In genomic region chr3:128328546-128329458, GRCh38 we compare ENCODE assay signal across 19 cellular contexts.
A peak's percentile ranks its signal among the peaks of the same experiment; 100 is the strongest.
DNase-seq lines count a peak whose midpoint lies in the region; ATAC-seq, FAIRE-seq and TF ChIP-seq lines count a peak whose summit lies in the region.
"Had no signal": no experiment of that assay in that cellular context is flagged by ENCODE, and none has a peak within 500 bp of the region (broad histone marks: within the 10 kb centered on the region; RNA-seq: fewer than 3 reads in every experiment).

No MANE protein-coding gene starts in this region.

- H4K20me1 ChIP-seq in HepG2 (ENCODE audit: insufficient read depth, low read length) = no peaks in the 10 kb centered on the region

- peaks cover 0 to 12% (median 6%) of the 10 kb centered on the region in 4 donors for H3K4me1 ChIP-seq in right lobe of liver
- peaks cover 17% of the 10 kb centered on the region for H3K4me1 ChIP-seq in HepG2 (ENCODE audit: insufficient read depth, low read length)
- H3K4me1 ChIP-seq in adrenal gland (replicated peaks in 1 of 2) = peaks cover 7 to 14% of the 10 kb centered on the region in 2 donors
- peaks cover 3 to 4% of the 10 kb centered on the region in 2 donors for H3K4me1 ChIP-seq in neuronal stem cell (ENCODE audit: control insufficient read depth in 2 of 2, insufficient read depth in 1 of 2, low read depth in 1 of 2, low read length in 2 of 2)
- no peaks in the 10 kb centered on the region for H3K4me1 ChIP-seq in psoas muscle
- H3K4me1 ChIP-seq: HAP-1 had no signal

- no peak for TF ChIP-seq RAD21 in HepG2 (CRISPR knock-in tag; IDR thresholded peaks at IDR 0.05)

- no peak for FAIRE-seq in HepG2 (lab: Jason Lieb, UNC)
- FAIRE-seq: HTR-8/SVneo had no signal

- H3K36me3 Mint-ChIP-seq in stimulated activated naive B cell treated with anti-CD40 and anti-IgM and Interleukin-4, amounts not matched to agents 10 μg/mL and 1 μg/mL and 100 μg/mL, for 72 hours = peaks cover 10 to 23% of the 10 kb centered on the region in 2 donors

- no peak overlapping the region for H2BK5ac ChIP-seq in neuronal stem cell (ENCODE audit: low read length)

- CTCF ChIA-PET in HepG2 (lab: Yijun Ruan, JAX; ENCODE audit: low intra/inter-chr PET ratio, low total read pairs) = no interaction called here

- no peak overlapping the region for H2BK15ac ChIP-seq in neuronal stem cell (ENCODE audit: low read length)

- H3K36me3 ChIP-seq in right lobe of liver (no peaks in the 10 kb centered on the region), HepG2 (replicated peaks in 1 of 2; ENCODE audit: control insufficient read depth in 1 of 2, insufficient read depth in 2 of 2, low read length in 2 of 2) (peaks cover 0 to 1% of the 10 kb centered on the region in 2 experiments; a peak in 2 of 5 replicates), adrenal gland (replicated peaks in 1 of 2) (no peaks in the 10 kb centered on the region), neuronal stem cell (replicated peaks in 1 of 2; ENCODE audit: control insufficient read depth in 2 of 2, insufficient read depth in 2 of 2, low read length in 2 of 2) (no peaks in the 10 kb centered on the region), psoas muscle (ENCODE audit: insufficient read depth in 1 of 2, low read depth in 1 of 2) (no peaks in the 10 kb centered on the region)
- H3K36me3 ChIP-seq: HAP-1 had no signal

- no peak overlapping the region for H3K9ac ChIP-seq in HepG2 (ENCODE audit: insufficient read depth, low read depth, low read length)
- no peak overlapping the region for H3K9ac ChIP-seq in neuronal stem cell (ENCODE audit: low read depth, low read length, poor library complexity)

- POLR2A ChIA-PET in HepG2 (lab: Yijun Ruan, JAX) = no interaction called here

- ATAC-seq in right lobe of liver = no peak
- ATAC-seq in HepG2 = no peak
- no peak for ATAC-seq in psoas muscle
- ATAC-seq in stimulated activated naive B cell treated with anti-CD40 and anti-IgM and Interleukin-4, amounts not matched to agents 10 μg/mL and 1 μg/mL and 100 μg/mL, for 72 hours (replicated peaks) = no peak
- ATAC-seq: CD8-positive, alpha-beta T cell had no signal

- TF ChIP-seq EP300 in HepG2 (IDR thresholded peaks at IDR 0.05; ENCODE audit: low read depth in 2 of 2, low read length in 2 of 2) = no peak
- TF ChIP-seq EP300 in HepG2 (CRISPR knock-in tag; IDR thresholded peaks at IDR 0.05; ENCODE audit: borderline replicate concordance) = no peak

- TF ChIP-seq CTCF in right lobe of liver (IDR thresholded peaks at IDR 0.05) = no peak
- no peak for TF ChIP-seq CTCF in HepG2 (CRISPR knock-in tag; IDR thresholded peaks at IDR 0.05)
- TF ChIP-seq CTCF in adrenal gland (IDR thresholded peaks at IDR 0.05) = no peak
- TF ChIP-seq CTCF in psoas muscle (IDR thresholded peaks at IDR 0.05) = no peak

- H3K9me3 Mint-ChIP-seq in stimulated activated naive B cell treated with anti-CD40 and anti-IgM and Interleukin-4, amounts not matched to agents 10 μg/mL and 1 μg/mL and 100 μg/mL, for 72 hours = no peaks in the 10 kb centered on the region
- H3K9me3 Mint-ChIP-seq: CD8-positive, alpha-beta T cell had no signal

- H3K4me3 Mint-ChIP-seq in stimulated activated naive B cell treated with anti-CD40 and anti-IgM and Interleukin-4, amounts not matched to agents 10 μg/mL and 1 μg/mL and 100 μg/mL, for 72 hours = no peak overlapping the region
- H3K4me3 Mint-ChIP-seq: CD8-positive, alpha-beta T cell had no signal

- H3K9me3 ChIP-seq in right lobe of liver (no peaks in the 10 kb centered on the region), HepG2 (ENCODE audit: low read length) (no peaks in the 10 kb centered on the region), adrenal gland (replicated peaks in 1 of 3) (no peaks in the 10 kb centered on the region), neuronal stem cell (replicated peaks in 1 of 2; ENCODE audit: control insufficient read depth in 2 of 2, insufficient read depth in 1 of 2, low read depth in 1 of 2, low read length in 2 of 2) (no peaks in the 10 kb centered on the region), psoas muscle (no peaks in the 10 kb centered on the region)
- H3K9me3 ChIP-seq: HAP-1 had no signal

- no peaks in the 10 kb centered on the region for H3K27me3 Mint-ChIP-seq in stimulated activated naive B cell treated with anti-CD40 and anti-IgM and Interleukin-4, amounts not matched to agents 10 μg/mL and 1 μg/mL and 100 μg/mL, for 72 hours

- H3K4me2 ChIP-seq in HepG2 (ENCODE audit: low read depth, low read length) = no peak overlapping the region
- H3K4me2 ChIP-seq in neuronal stem cell (ENCODE audit: insufficient read depth, low read length, poor library complexity, severe bottlenecking) = no peak overlapping the region

- no peak overlapping the region for H2AFZ ChIP-seq in HepG2 (ENCODE audit: low read length)
- H2AFZ ChIP-seq in neuronal stem cell (ENCODE audit: low read length) = no peak overlapping the region

- no peak overlapping the region for H2BK12ac ChIP-seq in neuronal stem cell (ENCODE audit: low read length)

- H2AK5ac ChIP-seq in neuronal stem cell (ENCODE audit: low read depth, low read length) = peak overlapping the region; percentile 3

- intact Hi-C loops in right lobe of liver (cut with DNase I) = no loop called here
- intact Hi-C loops in HepG2 (cut with micrococcal nuclease; ENCODE audit: unreplicated experiment) = no loop called here
- intact Hi-C loops in adrenal gland (cut with DNase I) = loop anchor here in 1 of 2 donors (10.0 kb wide), 1 partner anchor 154 kb away; no protein-coding TSS in a partner anchor
- intact Hi-C loops in psoas muscle (cut with DNase I) = loop anchor here in 1 of 2 donors (10.0 kb wide), 1 partner anchor 234 kb away; no protein-coding TSS in a partner anchor

- in situ Hi-C loops in HepG2 (cut with HindIII; ENCODE audit: extremely low pct_ligation_motif_present, low pct_unique_long_range_greater_than_20kb) = loop anchor here (10.0 kb wide), 1 partner anchor 154 kb away; no protein-coding TSS in a partner anchor

- no peak overlapping the region for H3K14ac ChIP-seq in neuronal stem cell (ENCODE audit: low read length)

- H3K27ac Mint-ChIP-seq in stimulated activated naive B cell treated with anti-CD40 and anti-IgM and Interleukin-4, amounts not matched to agents 10 μg/mL and 1 μg/mL and 100 μg/mL, for 72 hours = no peak overlapping the region
- H3K27ac Mint-ChIP-seq: CD8-positive, alpha-beta T cell had no signal

- H3K4me3 ChIP-seq in right lobe of liver (no peak overlapping the region), HepG2 (replicated peaks in 1 of 3; ENCODE audit: insufficient read depth in 1 of 3, low read depth in 2 of 3, low read length in 3 of 3) (no peak overlapping the region), adrenal gland (no peak overlapping the region), neuronal stem cell (ENCODE audit: low read length in 2 of 2) (no peak overlapping the region), psoas muscle (no peak overlapping the region)
- H3K4me3 ChIP-seq: HAP-1 had no signal

- H3K4me1 Mint-ChIP-seq in stimulated activated naive B cell treated with anti-CD40 and anti-IgM and Interleukin-4, amounts not matched to agents 10 μg/mL and 1 μg/mL and 100 μg/mL, for 72 hours = peaks cover 0 to 7% of the 10 kb centered on the region in 2 donors

- WGBS in right lobe of liver (ENCODE audit: insufficient coverage, low coverage, low lambda C conversion rate, missing lambda C conversion rate) = 93% methylated on average over 5 of the region's 12 CpGs
- 96% methylated on average over 8 of the region's 12 CpGs for WGBS in HepG2 (ENCODE audit: low lambda C conversion rate)
- WGBS in adrenal gland, 4 donors = 93 to 97% (median 95%) methylated on average over 10 to 12 of the region's 12 CpGs
- WGBS in neuronal stem cell (ENCODE audit: extremely low coverage in 2 of 2, insufficient read length in 2 of 2, insufficient replicate concordance in 1 of 2), 2 donors = no CpG with 5 or more reads among the region's 12 CpGs
- 80 to 88% (median 83%) methylated on average over 12 of the region's 12 CpGs for WGBS in psoas muscle, 3 donors

- no peak overlapping the region for H3K18ac ChIP-seq in neuronal stem cell (ENCODE audit: low read length)

- peak in 2 of 3 donors; percentile 31 for DNase-seq in right lobe of liver
- no peak for DNase-seq in HepG2 (ENCODE audit: low spot score)
- DNase-seq in adrenal gland = peak in 4 of 7 donors; percentile 4 to 30 (median 5)
- DNase-seq in neuronal stem cell (ENCODE audit: low spot score) = no peak
- peak; percentile 22 for DNase-seq in ureter (ENCODE audit: low spot score)
- no peak for DNase-seq in activated naive CD4-positive, alpha-beta T cell (lab: John Stamatoyannopoulos, UW)
- DNase-seq in psoas muscle = no peak
- no peak for DNase-seq in stimulated activated naive B cell treated with anti-CD40 and anti-IgM and Interleukin-4, amounts not matched to agents 10 μg/mL and 1 μg/mL and 100 μg/mL, for 72 hours
- DNase-seq: AML-193; CD8-positive, alpha-beta T cell; NCI-H1105 treated with DMSO at 0.1 percent for 48 hours; NCI-H187 treated with DMSO at 0.1 percent for 48 hours; NCI-H345; NK-92 treated with Interleukin-12 subunit alpha and Interleukin-12 subunit beta, amount 100 ng/mL, for 24 hours; RPMI8226; SIG-M5 had no signal

- H4K8ac ChIP-seq in neuronal stem cell (ENCODE audit: low read depth, low read length) = no peak overlapping the region

- no peak overlapping the region for H3K4ac ChIP-seq in neuronal stem cell (ENCODE audit: low read length)

- H3K79me2 ChIP-seq in HepG2 (ENCODE audit: insufficient read depth, low read length) = no peaks in the 10 kb centered on the region

- no peak overlapping the region for H4K91ac ChIP-seq in neuronal stem cell (ENCODE audit: low read depth, low read length, poor library complexity)

- no peak overlapping the region for H2BK120ac ChIP-seq in neuronal stem cell (ENCODE audit: low read depth, low read length)

- H3K27me3 ChIP-seq in right lobe of liver (no peaks in the 10 kb centered on the region), HepG2 (ENCODE audit: control insufficient read depth in 1 of 2, insufficient read depth in 2 of 2, low read length in 2 of 2) (no peaks in the 10 kb centered on the region), adrenal gland (no peaks in the 10 kb centered on the region), neuronal stem cell (ENCODE audit: control insufficient read depth in 3 of 3, insufficient read depth in 3 of 3, low read depth in 1 of 3, low read length in 3 of 3) (no peaks in the 10 kb centered on the region), psoas muscle (ENCODE audit: insufficient read depth in 3 of 3, low read length in 2 of 3) (no peaks in the 10 kb centered on the region)

- H3K79me1 ChIP-seq in neuronal stem cell (ENCODE audit: low read depth, low read length) = no peaks in the 10 kb centered on the region

- no TSS peak for BruUV-seq in HepG2 (replicated peaks; lab: Mats Ljungman, UMichigan)

- no peak for TF ChIP-seq POLR2A in right lobe of liver (IDR thresholded peaks at IDR 0.05)
- no peak for TF ChIP-seq POLR2A in HepG2 (IDR thresholded peaks at IDR 0.05; ENCODE audit: insufficient read depth in 1 of 2, low read depth in 2 of 2, low read length in 2 of 2)
- no peak for TF ChIP-seq POLR2A in adrenal gland (IDR thresholded peaks at IDR 0.05)

- H3K27ac ChIP-seq in right lobe of liver (no peak overlapping the region), HepG2 (ENCODE audit: extremely low read length, insufficient read depth, low read length) (no peak overlapping the region), adrenal gland (no peak overlapping the region), neuronal stem cell (replicated peaks; ENCODE audit: low read length) (no peak overlapping the region), psoas muscle (no peak overlapping the region)
- H3K27ac ChIP-seq: HL-60 had no signal

- no peak overlapping the region for H3K23ac ChIP-seq in neuronal stem cell (ENCODE audit: low read depth, low read length, poor library complexity)

Comparison
In these comparisons a context has a peak if more than half of its experiments do, and no peak if none do; other contexts are left out.
1. DNase-seq: peak in right lobe of liver (2 of 3), adrenal gland (4 of 7) and ureter (single experiment); none in HepG2 (single experiment), neuronal stem cell (single experiment), activated naive CD4-positive, alpha-beta T cell (0 of 4), psoas muscle (0 of 2) and stimulated activated naive B cell treated with anti-CD40 and anti-IgM and Interleukin-4, amounts not matched to agents 10 μg/mL and 1 μg/mL and 100 μg/mL, for 72 hours (single experiment).